15 cellular contexts compared by ENCODE assay signal in genomic region chr3:47854720-47855455, GRCh38.
"Had no signal": no experiment of that assay in that cellular context is flagged by ENCODE, and none has a peak within 500 bp of the region (broad histone marks: within the 10 kb centered on the region; RNA-seq: fewer than 3 reads in every experiment).

No MANE protein-coding gene starts in this region.

- H3K27ac ChIP-seq: hepatocyte, neutrophil, right lobe of liver, tibial nerve, vagina had no signal

- H3K4me1 ChIP-seq: right lobe of liver, vagina had no signal

- H3K27me3 Mint-ChIP-seq: activated CD4-positive, alpha-beta memory T cell treated with anti-CD3 and anti-CD28 coated beads for 36 hours; activated naive CD8-positive, alpha-beta T cell treated with anti-CD3 and anti-CD28 coated beads, Interleukin-2, amount 50 U/mL, for 24 hours; stimulated activated memory B cell treated with anti-CD40 and anti-IgM and Interleukin-4, amounts not matched to agents 10 μg/mL and 1 μg/mL and 100 μg/mL, for 72 hours had no signal

- H3K4me3 Mint-ChIP-seq: activated CD4-positive, alpha-beta memory T cell treated with anti-CD3 and anti-CD28 coated beads for 36 hours; activated naive CD8-positive, alpha-beta T cell treated with anti-CD3 and anti-CD28 coated beads, Interleukin-2, amount 50 U/mL, for 24 hours; activated T-helper 1 cell treated with anti-CD3 and anti-CD28 coated beads, Interleukin-12 subunit alpha, Interleukin-12 subunit beta, Interleukin-2, Interleukin-4 antibody, amounts not matched to agents 30 ng/mL and 10 ng/mL and 1 ng/mL, durations not matched to agents 14 hours and 24 hours and 36 hours; stimulated activated memory B cell treated with anti-CD40 and anti-IgM and Interleukin-4, amounts not matched to agents 10 μg/mL and 1 μg/mL and 100 μg/mL, for 72 hours had no signal

- H3K9me3 ChIP-seq: neutrophil, right lobe of liver, tibial nerve, vagina had no signal

- DNase-seq: activated CD4-positive, alpha-beta memory T cell treated with anti-CD3 and anti-CD28 coated beads for 36 hours; activated CD4-positive, CD25-positive, alpha-beta regulatory T cell treated with anti-CD3 and anti-CD28 coated beads, Interleukin-2, amount 50 U/mL, for 72 hours; activated naive CD4-positive, alpha-beta T cell; activated naive CD8-positive, alpha-beta T cell treated with anti-CD3 and anti-CD28 coated beads, Interleukin-2, amount 50 U/mL, for 24 hours; cortex of kidney; effector CD8-positive, alpha-beta T cell; right lobe of liver; stimulated activated CD4-positive, alpha-beta T cell treated with anti-CD3 and anti-CD28 coated beads, Interleukin-1b, Interleukin-23, amount 100 ng/mL, for 48 hours; T-helper 2 cell had no signal

- H3K9me3 Mint-ChIP-seq: activated CD4-positive, alpha-beta memory T cell treated with anti-CD3 and anti-CD28 coated beads for 36 hours; activated naive CD8-positive, alpha-beta T cell treated with anti-CD3 and anti-CD28 coated beads, Interleukin-2, amount 50 U/mL, for 24 hours; activated T-helper 1 cell treated with anti-CD3 and anti-CD28 coated beads, Interleukin-12 subunit alpha, Interleukin-12 subunit beta, Interleukin-2, Interleukin-4 antibody, amounts not matched to agents 30 ng/mL and 10 ng/mL and 1 ng/mL, durations not matched to agents 14 hours and 24 hours and 36 hours; stimulated activated memory B cell treated with anti-CD40 and anti-IgM and Interleukin-4, amounts not matched to agents 10 μg/mL and 1 μg/mL and 100 μg/mL, for 72 hours had no signal

- H2AFZ ChIP-seq: hepatocyte had no signal

- ATAC-seq: activated naive CD8-positive, alpha-beta T cell treated with anti-CD3 and anti-CD28 coated beads, Interleukin-2, amount 50 U/mL, for 24 hours; right lobe of liver had no signal

- H3K4me1 Mint-ChIP-seq: activated naive CD8-positive, alpha-beta T cell treated with anti-CD3 and anti-CD28 coated beads, Interleukin-2, amount 50 U/mL, for 24 hours; stimulated activated memory B cell treated with anti-CD40 and anti-IgM and Interleukin-4, amounts not matched to agents 10 μg/mL and 1 μg/mL and 100 μg/mL, for 72 hours had no signal

- H3K4me3 ChIP-seq: hepatocyte, right lobe of liver, tibial nerve, vagina had no signal

- H3K27ac Mint-ChIP-seq: activated CD4-positive, alpha-beta memory T cell treated with anti-CD3 and anti-CD28 coated beads for 36 hours; activated naive CD8-positive, alpha-beta T cell treated with anti-CD3 and anti-CD28 coated beads, Interleukin-2, amount 50 U/mL, for 24 hours; activated T-helper 1 cell treated with anti-CD3 and anti-CD28 coated beads, Interleukin-12 subunit alpha, Interleukin-12 subunit beta, Interleukin-2, Interleukin-4 antibody, amounts not matched to agents 30 ng/mL and 10 ng/mL and 1 ng/mL, durations not matched to agents 14 hours and 24 hours and 36 hours had no signal

- H3K4me2 ChIP-seq: hepatocyte had no signal

- H3K79me2 ChIP-seq: hepatocyte had no signal

- H3K27me3 ChIP-seq: hepatocyte, neutrophil, right lobe of liver, tibial nerve, vagina had no signal
